ENCODE assay signal across 8 cellular contexts in genomic region chr1:205630651-205631009, GRCh38. TPM values are rescaled to one million over a fixed set of nuclear protein-coding genes. Genes with fewer than 3 reads are reported as not detected.
DNase-seq lines count a peak whose midpoint lies in the region; ATAC-seq, FAIRE-seq and TF ChIP-seq lines count a peak whose summit lies in the region.

No MANE protein-coding gene starts in this region.

- peaks cover 57% of the 10 kb centered on the region for H3K4me1 Mint-ChIP-seq in nephron progenitor cell

- WGBS in ectodermal cell, 2 experiments, result 19% methylated on average over 2 of the region's 3 CpGs; no CpG with 5 or more reads in 1 of the 2 experiments

- H3K4me1 ChIP-seq in BE2C, result no peaks in the 10 kb centered on the region; the same call in 1 of the 2 replicates
- H3K4me1 ChIP-seq in ectodermal cell (ENCODE audit: control insufficient read depth, insufficient read depth, low read length), result peaks cover 3% of the 10 kb centered on the region

- peaks cover 4% of the 10 kb centered on the region for H3K27me3 Mint-ChIP-seq in nephron progenitor cell (ENCODE audit: low read depth, poor library complexity)

- peak overlapping the region; percentile 93 for H3K27ac ChIP-seq in ectodermal cell (ENCODE audit: insufficient read depth, low read depth, low read length, poor library complexity, severe bottlenecking)

- H3K27me3 ChIP-seq in BE2C (no peaks in the 10 kb centered on the region), MG63 (no peaks in the 10 kb centered on the region), ectodermal cell (ENCODE audit: control insufficient read depth, insufficient read depth, low read length, poor library complexity, severe bottlenecking) (no peaks in the 10 kb centered on the region)

- peaks cover 26% of the 10 kb centered on the region for H3K36me3 Mint-ChIP-seq in nephron progenitor cell (ENCODE audit: low read depth)

- no peak for TF ChIP-seq CTCF in BE2C (IDR thresholded peaks at IDR 0.05; ENCODE audit: low read depth, low read length)
- no peak for TF ChIP-seq CTCF in nephron progenitor cell (IDR thresholded peaks at IDR 0.05)

- peak overlapping the region; percentile 96 for H3K4me3 Mint-ChIP-seq in nephron progenitor cell

- H3K36me3 ChIP-seq in BE2C, result no peaks in the 10 kb centered on the region
- H3K36me3 ChIP-seq in MG63, result peaks cover 25% of the 10 kb centered on the region
- H3K36me3 ChIP-seq in ectodermal cell (ENCODE audit: control insufficient read depth, insufficient read depth, low read length), result no peaks in the 10 kb centered on the region

- FAIRE-seq in HTR-8/SVneo (lab: Jason Lieb, UNC), result no peak

- H3K4me3 ChIP-seq in BE2C (ENCODE audit: low read depth, low read length) (peak overlapping the region; percentile 78), MG63 (peak overlapping the region; percentile 87), ectodermal cell (ENCODE audit: insufficient read depth, low read depth, low read length) (peak overlapping the region; percentile 67)

- DNase-seq in BE2C (no peak), MG63 (no peak), nephron progenitor cell (no peak), NCI-H446 treated with DMSO at 0.1 percent for 48 hours (lab: John Stamatoyannopoulos, UW) (no peak), hepatic stellate cell (ENCODE audit: low spot score) (no peak), HTR-8/SVneo (ENCODE audit: insufficient read length, low spot score) (no peak)

- peak overlapping the region; percentile 98 for H3K27ac Mint-ChIP-seq in nephron progenitor cell

- H3K9me3 Mint-ChIP-seq in nephron progenitor cell, result no peaks in the 10 kb centered on the region

- H3K9me3 ChIP-seq in BE2C (no peaks in the 10 kb centered on the region), MG63 (no peaks in the 10 kb centered on the region), ectodermal cell (ENCODE audit: control insufficient read depth, low read length) (no peaks in the 10 kb centered on the region)

- no peak for ATAC-seq in HG02973 (IDR thresholded peaks at IDR 0.05; ENCODE audit: unreplicated experiment)

RNA-seq across cellular contexts. Expression of gene ELK4, which starts 1.2 kb away (rescaled TPM):
- 9.0 TPM for polyA plus RNA-seq in BE2C (2012; ENCODE audit: insufficient read depth, insufficient read length, low read depth)
- total RNA-seq in MG63 (2014; rRNA removed; shearing (Covaris generic); ENCODE audit: low replicate concordance), result 16.5 and 20.9 TPM in 2 replicates
- polyA plus RNA-seq in ectodermal cell (2013, experiment 1 of 4), result 21.6 TPM
- 22.1 TPM for polyA plus RNA-seq in ectodermal cell (2013, experiment 2 of 4)
- polyA plus RNA-seq in ectodermal cell (2013, experiment 3 of 4), result 11.5 TPM
- polyA plus RNA-seq in ectodermal cell (2013, experiment 4 of 4), result 13.8 TPM

RNA-seq across cellular contexts. Expression of gene SLC45A3, which starts 49.7 kb away (rescaled TPM):
- polyA plus RNA-seq in BE2C (2012; ENCODE audit: insufficient read depth, insufficient read length, low read depth), result 0.26 TPM
- total RNA-seq in MG63 (2014; rRNA removed; shearing (Covaris generic); ENCODE audit: low replicate concordance), result 1.7 and 3.2 TPM in 2 replicates
- 12.3 TPM for polyA plus RNA-seq in ectodermal cell (2013, experiment 1 of 4)
- polyA plus RNA-seq in ectodermal cell (2013, experiment 2 of 4), result 17.0 TPM
- polyA plus RNA-seq in ectodermal cell (2013, experiment 3 of 4), result 15.1 TPM
- polyA plus RNA-seq in ectodermal cell (2013, experiment 4 of 4), result 15.6 TPM
